Comparison of ENCODE assay signal across 1 cellular context in the genomic region with DNA sequence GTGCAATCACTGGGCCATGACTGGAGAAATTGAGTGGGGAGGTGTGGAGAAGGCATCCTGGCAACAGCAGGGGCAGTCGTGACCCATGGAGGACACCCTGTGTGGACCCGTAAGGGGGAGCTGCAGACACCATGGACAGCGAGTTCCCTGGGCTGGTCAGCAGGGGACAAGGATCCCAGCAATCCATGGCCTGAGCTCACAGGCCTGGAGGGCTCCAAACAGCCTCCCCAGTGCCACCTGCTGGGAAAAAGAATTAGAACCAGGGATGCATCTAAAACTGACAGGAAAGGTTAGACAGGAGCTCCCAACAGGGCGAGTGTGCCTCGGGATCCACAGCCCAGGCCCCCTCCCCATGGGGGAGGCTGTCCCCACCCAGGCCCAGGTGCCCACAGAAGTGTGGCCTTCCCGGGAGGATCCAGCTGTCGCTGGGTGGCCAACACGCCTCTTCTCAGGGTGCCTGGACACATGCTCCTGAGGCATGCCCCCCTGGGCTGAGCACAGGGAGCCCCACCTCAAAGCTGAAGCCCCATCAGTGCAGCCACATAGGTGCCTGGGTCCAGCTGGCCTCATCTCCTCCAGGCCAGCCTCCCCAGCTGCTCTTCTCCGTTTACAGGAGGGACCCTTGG.
A peak's percentile ranks its signal among the peaks of the same experiment; 100 is the strongest.
TF ChIP-seq lines count a peak whose summit lies in the region.

No MANE protein-coding gene starts in this region.

TF ChIP-seq in WTC11, 78 proteins besides CTCF, POLR2A, EP300 and RAD21 (continued from another document):
- TF ChIP-seq TEAD4 (CRISPR knock-in tag; IDR thresholded peaks at IDR 0.05), result no peak
- TF ChIP-seq, protein P1, sequence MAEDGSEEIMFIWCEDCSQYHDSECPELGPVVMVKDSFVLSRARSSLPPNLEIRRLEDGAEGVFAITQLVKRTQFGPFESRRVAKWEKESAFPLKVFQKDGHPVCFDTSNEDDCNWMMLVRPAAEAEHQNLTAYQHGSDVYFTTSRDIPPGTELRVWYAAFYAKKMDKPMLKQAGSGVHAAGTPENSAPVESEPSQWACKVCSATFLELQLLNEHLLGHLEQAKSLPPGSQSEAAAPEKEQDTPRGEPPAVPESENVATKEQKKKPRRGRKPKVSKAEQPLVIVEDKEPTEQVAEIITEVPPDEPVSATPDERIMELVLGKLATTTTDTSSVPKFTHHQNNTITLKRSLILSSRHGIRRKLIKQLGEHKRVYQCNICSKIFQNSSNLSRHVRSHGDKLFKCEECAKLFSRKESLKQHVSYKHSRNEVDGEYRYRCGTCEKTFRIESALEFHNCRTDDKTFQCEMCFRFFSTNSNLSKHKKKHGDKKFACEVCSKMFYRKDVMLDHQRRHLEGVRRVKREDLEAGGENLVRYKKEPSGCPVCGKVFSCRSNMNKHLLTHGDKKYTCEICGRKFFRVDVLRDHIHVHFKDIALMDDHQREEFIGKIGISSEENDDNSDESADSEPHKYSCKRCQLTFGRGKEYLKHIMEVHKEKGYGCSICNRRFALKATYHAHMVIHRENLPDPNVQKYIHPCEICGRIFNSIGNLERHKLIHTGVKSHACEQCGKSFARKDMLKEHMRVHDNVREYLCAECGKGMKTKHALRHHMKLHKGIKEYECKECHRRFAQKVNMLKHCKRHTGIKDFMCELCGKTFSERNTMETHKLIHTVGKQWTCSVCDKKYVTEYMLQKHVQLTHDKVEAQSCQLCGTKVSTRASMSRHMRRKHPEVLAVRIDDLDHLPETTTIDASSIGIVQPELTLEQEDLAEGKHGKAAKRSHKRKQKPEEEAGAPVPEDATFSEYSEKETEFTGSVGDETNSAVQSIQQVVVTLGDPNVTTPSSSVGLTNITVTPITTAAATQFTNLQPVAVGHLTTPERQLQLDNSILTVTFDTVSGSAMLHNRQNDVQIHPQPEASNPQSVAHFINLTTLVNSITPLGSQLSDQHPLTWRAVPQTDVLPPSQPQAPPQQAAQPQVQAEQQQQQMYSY (CRISPR knock-in tag; IDR thresholded peaks at IDR 0.05), result 0 out of 2 replicates have a peak, but pooled peaks have one; percentile 12
- TF ChIP-seq SP1 (CRISPR knock-in tag; conservative IDR thresholded peaks at IDR 0.05), result no peak
TF ChIP-seq in WTC11: peak in this region for 4.
